ENCODE assay signal across 29 cellular contexts in genomic region chr5:118794281-118794680, GRCh38.
DNase-seq lines count a peak whose midpoint lies in the region; TF ChIP-seq lines count a peak whose summit lies in the region.
"Had no signal": no experiment of that assay in that cellular context is flagged by ENCODE, and none has a peak within 500 bp of the region (broad histone marks: within the 10 kb centered on the region; RNA-seq: fewer than 3 reads in every experiment).

No MANE protein-coding gene starts in this region.

- no peak overlapping the region for H2BK12ac ChIP-seq in trophoblast cell (ENCODE audit: low read length)

- no peak overlapping the region for H3K9ac ChIP-seq in trophoblast cell (ENCODE audit: low read length)
- H3K9ac ChIP-seq: BLaER1; BLaER1 treated with 17β-estradiol and CSF1 and Interleukin-3, amounts not matched to agents 10 nM and 100 nM had no signal

- H3K18ac ChIP-seq in trophoblast cell (ENCODE audit: low read length) = no peak overlapping the region

- H3K23ac ChIP-seq in trophoblast cell (ENCODE audit: low read length) = no peak overlapping the region

- H3K4ac ChIP-seq in trophoblast cell (ENCODE audit: low read depth, low read length) = no peak overlapping the region

- H3K4me3 ChIP-seq in trophoblast cell (ENCODE audit: low read depth, low read length) (no peak overlapping the region), testis (no peak overlapping the region)
- H3K4me3 ChIP-seq: A549; BLaER1; BLaER1 treated with 17β-estradiol and CSF1 and Interleukin-3, amounts not matched to agents 10 nM and 100 nM had no signal

- H3K4me1 ChIP-seq in trophoblast cell (ENCODE audit: control insufficient read depth in 1 of 2, insufficient read depth in 2 of 2, low read length in 2 of 2) (peaks cover 0 to 2% of the 10 kb centered on the region in 2 experiments), testis (peaks cover 10% of the 10 kb centered on the region)
- H3K4me1 ChIP-seq: A549, Caco-2 had no signal

- intact Hi-C loops in testis (cut with DNase I; ENCODE audit: low total_unique reads) = no loop called here

- no peaks in the 10 kb centered on the region for H3K79me2 ChIP-seq in trophoblast cell (ENCODE audit: control insufficient read depth, insufficient read depth, low read length, poor library complexity)

- H4K12ac ChIP-seq in trophoblast cell (ENCODE audit: low read depth, low read length) = no peak overlapping the region

- TF ChIP-seq POLR2A in testis (IDR thresholded peaks at IDR 0.05) = no peak

- DNase-seq in SK-N-DZ (ENCODE audit: low spot score) = peak; percentile 65
- DNase-seq in trophoblast cell = peak; percentile 8 to 60
- no peak for DNase-seq in RWPE1 (ENCODE audit: low spot score)
- DNase-seq in testis = no peak
- DNase-seq: 8988T; ACHN; AML-193; BE2C; C1 segment of cervical spinal cord; Caco-2; Calu3; CD4-positive, alpha-beta memory T cell; CD4-positive, alpha-beta T cell; CD4-positive, CD25-positive, alpha-beta regulatory T cell; CD8-positive, alpha-beta memory T cell; CD8-positive, alpha-beta T cell; COR-L47; DMS 273 treated with DMSO at 0.1 percent for 48 hours; DMS153; DMS53; DMS79; DMS79 treated with DMSO at 0.1 percent for 48 hours; DND-41; EL had no signal

- H2BK5ac ChIP-seq in trophoblast cell (ENCODE audit: low read depth, low read length, poor library complexity) = no peak overlapping the region

- POLR2A ChIA-PET in RWPE1 (lab: Yijun Ruan, JAX; ENCODE audit: low non-redundant PET) = no interaction called here

- H4K91ac ChIP-seq in trophoblast cell (ENCODE audit: low read depth, low read length) = no peak overlapping the region

- H3K27me3 ChIP-seq in trophoblast cell (ENCODE audit: insufficient read depth, low read length) (no peaks in the 10 kb centered on the region), testis (no peaks in the 10 kb centered on the region)
- H3K27me3 ChIP-seq: BE2C; BLaER1; BLaER1 treated with 17β-estradiol and CSF1 and Interleukin-3, amounts not matched to agents 10 nM and 100 nM had no signal

- H3K14ac ChIP-seq in trophoblast cell (ENCODE audit: low read length) = no peak overlapping the region

- no peak overlapping the region for H3K4me2 ChIP-seq in trophoblast cell (ENCODE audit: low read length)
- H3K4me2 ChIP-seq: A549; BLaER1; BLaER1 treated with 17β-estradiol and CSF1 and Interleukin-3, amounts not matched to agents 10 nM and 100 nM had no signal

- no peak for TF ChIP-seq CTCF in RWPE1 (conservative IDR thresholded peaks at IDR 0.05; ENCODE audit: low read depth)
- TF ChIP-seq CTCF in testis (IDR thresholded peaks at IDR 0.05) = no peak

- H2AK5ac ChIP-seq in trophoblast cell (ENCODE audit: low read length) = no peak overlapping the region

- H3K36me3 ChIP-seq in trophoblast cell (ENCODE audit: control insufficient read depth in 1 of 2, insufficient read depth in 2 of 2, low read length in 2 of 2) (no peaks in the 10 kb centered on the region), testis (ENCODE audit: low read depth, missing control alignments) (no peaks in the 10 kb centered on the region)
- H3K36me3 ChIP-seq: BE2C; BLaER1; BLaER1 treated with 17β-estradiol and CSF1 and Interleukin-3, amounts not matched to agents 10 nM and 100 nM had no signal

- H2AFZ ChIP-seq in trophoblast cell (ENCODE audit: insufficient read depth, low read length, poor library complexity) = no peak overlapping the region

- no peak overlapping the region for H4K8ac ChIP-seq in trophoblast cell (ENCODE audit: low read depth, low read length)

- no peak overlapping the region for H2BK120ac ChIP-seq in trophoblast cell (ENCODE audit: insufficient read depth, low read length, poor library complexity)

- WGBS in trophoblast cell (ENCODE audit: extremely low coverage, insufficient coverage, insufficient read length) = no CpG with 5 or more reads among the region's 3 CpGs
- 73 to 93% methylated on average over 3 of the region's 3 CpGs for WGBS in testis, 2 donors

- H3K27ac ChIP-seq in trophoblast cell (ENCODE audit: low read depth, low read length) (no peak overlapping the region), RWPE1 (no peak overlapping the region), testis (no peak overlapping the region)
- H3K27ac ChIP-seq: 22Rv1; A549; BLaER1; BLaER1 treated with 17β-estradiol and CSF1 and Interleukin-3, amounts not matched to agents 10 nM and 100 nM; C4-2B had no signal

- no peaks in the 10 kb centered on the region for H3K9me3 ChIP-seq in trophoblast cell (ENCODE audit: insufficient read depth, low read depth, low read length)
- no peaks in the 10 kb centered on the region for H3K9me3 ChIP-seq in testis
- H3K9me3 ChIP-seq: A549; BE2C; BLaER1; BLaER1 treated with 17β-estradiol and CSF1 and Interleukin-3, amounts not matched to agents 10 nM and 100 nM; Caco-2 had no signal

- CTCF ChIA-PET in RWPE1 (lab: Yijun Ruan, JAX) = interaction anchor here (0.6 to 0.7 kb wide), 2 partner anchors 27 to 162 kb away, joined by 3 read pairs; no protein-coding TSS in a partner anchor

- no peaks in the 10 kb centered on the region for H3K79me1 ChIP-seq in trophoblast cell (ENCODE audit: low read length)

Comparison
In these comparisons a context has a peak if more than half of its experiments do, and no peak if none do; other contexts are left out.
1. DNase-seq: peak in SK-N-DZ (single experiment) and trophoblast cell (2 of 2); none in RWPE1 (single experiment) and testis (single experiment).